In genomic region chr1:235038701-235039100, GRCh38 we compare ENCODE assay signal across 33 cellular contexts.
"Had no signal": no experiment of that assay in that cellular context is flagged by ENCODE, and none has a peak within 500 bp of the region (broad histone marks: within the 10 kb centered on the region; RNA-seq: fewer than 3 reads in every experiment).

No MANE protein-coding gene starts in this region.

- H3K27ac ChIP-seq: ascending aorta, breast epithelium, cardiac muscle cell, colonic mucosa, dorsolateral prefrontal cortex, gastrocnemius medialis, heart left ventricle had no signal

- DNase-seq: activated CD4-positive, alpha-beta memory T cell treated with anti-CD3 and anti-CD28 coated beads for 36 hours; activated CD4-positive, alpha-beta T cell treated with anti-CD3 and anti-CD28 coated beads for 36 hours; activated CD4-positive, alpha-beta T cell treated with anti-CD3 and anti-CD28 coated beads, Interleukin-2, amount 10 ng/mL, durations not matched to agents 24 days and 14 days; activated CD4-positive, CD25-positive, alpha-beta regulatory T cell; activated CD4-positive, CD25-positive, alpha-beta regulatory T cell treated with anti-CD3 and anti-CD28 coated beads, Interleukin-2, amount 50 U/mL, for 72 hours; activated CD8-positive, alpha-beta memory T cell treated with anti-CD3 and anti-CD28 coated beads, Interleukin-2, amount 10 ng/mL, durations not matched to agents 7 days and 5 days; activated CD8-positive, alpha-beta memory T cell treated with anti-CD3 and anti-CD28 coated beads, Interleukin-2, amount 50 U/mL, for 4 hours; activated CD8-positive, alpha-beta T cell treated with anti-CD3 and anti-CD28 coated beads, Interleukin-2, amount 10 ng/mL, durations not matched to agents 7 days and 5 days; activated gamma-delta T cell; activated naive CD4-positive, alpha-beta T cell; activated naive CD4-positive, alpha-beta T cell treated with anti-CD3 and anti-CD28 coated beads, Interleukin-2, amount 10 ng/mL, durations not matched to agents 7 days and 5 days; activated naive CD8-positive, alpha-beta T cell treated with anti-CD3 and anti-CD28 coated beads, Interleukin-2, amount 10 ng/mL, durations not matched to agents 7 days and 5 days; activated T-cell treated with anti-CD3 and anti-CD28 coated beads, Interleukin-2, amount 50 U/mL, for 1 hour; activated T-cell treated with anti-CD3 and anti-CD28 coated beads, Interleukin-2, amount 50 U/mL, for 48 hours; central memory CD4-positive, alpha-beta T cell; cerebellar nuclear complex; colonic mucosa; dorsolateral prefrontal cortex; effector memory CD4-positive, alpha-beta T cell; foreskin fibroblast; gastrocnemius medialis; glutamatergic neuron; heart left ventricle; T-helper 17 cell; T1000 had no signal

- H3K4me3 ChIP-seq: ascending aorta, breast epithelium, cardiac muscle cell, colonic mucosa, dorsolateral prefrontal cortex, gastrocnemius medialis, heart left ventricle had no signal

- ATAC-seq: activated CD4-positive, alpha-beta T cell treated with anti-CD3 and anti-CD28 coated beads for 36 hours; activated CD8-positive, alpha-beta memory T cell treated with anti-CD3 and anti-CD28 coated beads, Interleukin-2, amount 10 ng/mL, durations not matched to agents 7 days and 5 days; activated CD8-positive, alpha-beta T cell treated with anti-CD3 and anti-CD28 coated beads, Interleukin-2, amount 10 ng/mL, durations not matched to agents 7 days and 5 days; activated naive CD4-positive, alpha-beta T cell treated with anti-CD3 and anti-CD28 coated beads, Interleukin-2, amount 50 U/mL, for 72 hours; esophagus mucosa; gastrocnemius medialis; heart left ventricle; T-helper 17 cell had no signal

- H3K27ac Mint-ChIP-seq: activated CD4-positive, alpha-beta memory T cell treated with anti-CD3 and anti-CD28 coated beads for 36 hours; activated CD4-positive, alpha-beta T cell treated with anti-CD3 and anti-CD28 coated beads for 36 hours; activated CD8-positive, alpha-beta memory T cell treated with anti-CD3 and anti-CD28 coated beads, Interleukin-2, amount 10 ng/mL, durations not matched to agents 7 days and 5 days; activated CD8-positive, alpha-beta T cell treated with anti-CD3 and anti-CD28 coated beads, Interleukin-2, amount 10 ng/mL, durations not matched to agents 7 days and 5 days; activated naive CD4-positive, alpha-beta T cell treated with anti-CD3 and anti-CD28 coated beads, Interleukin-2, amount 10 ng/mL, durations not matched to agents 7 days and 5 days; activated naive CD4-positive, alpha-beta T cell treated with anti-CD3 and anti-CD28 coated beads, Interleukin-2, amount 50 U/mL, for 72 hours; activated naive CD8-positive, alpha-beta T cell treated with anti-CD3 and anti-CD28 coated beads, Interleukin-2, amount 10 ng/mL, durations not matched to agents 7 days and 5 days; brain; endodermal cell; T-helper 17 cell; T-helper 2 cell treated with Interferon-gamma antibody and Interleukin-4, amounts not matched to agents 5 μg/mL and 100 μg/mL, for 36 hours had no signal

- H3K27me3 ChIP-seq: ascending aorta, breast epithelium, cardiac muscle cell, colonic mucosa, dorsolateral prefrontal cortex, gastrocnemius medialis, heart left ventricle had no signal

- H3K4me1 Mint-ChIP-seq: brain, endodermal cell had no signal

- H3K27me3 Mint-ChIP-seq: activated CD4-positive, alpha-beta memory T cell treated with anti-CD3 and anti-CD28 coated beads for 36 hours; activated CD4-positive, alpha-beta T cell treated with anti-CD3 and anti-CD28 coated beads for 36 hours; activated CD4-positive, alpha-beta T cell treated with anti-CD3 and anti-CD28 coated beads, Interleukin-2, amount 10 ng/mL, durations not matched to agents 24 days and 14 days; activated CD8-positive, alpha-beta memory T cell treated with anti-CD3 and anti-CD28 coated beads, Interleukin-2, amount 10 ng/mL, durations not matched to agents 7 days and 5 days; activated naive CD4-positive, alpha-beta T cell treated with anti-CD3 and anti-CD28 coated beads, Interleukin-2, amount 10 ng/mL, durations not matched to agents 7 days and 5 days; activated naive CD8-positive, alpha-beta T cell treated with anti-CD3 and anti-CD28 coated beads, Interleukin-2, amount 10 ng/mL, durations not matched to agents 7 days and 5 days; brain; T-helper 17 cell had no signal

- H3K4me3 Mint-ChIP-seq: activated CD4-positive, alpha-beta memory T cell treated with anti-CD3 and anti-CD28 coated beads for 36 hours; activated CD4-positive, alpha-beta T cell treated with anti-CD3 and anti-CD28 coated beads for 36 hours; activated CD4-positive, alpha-beta T cell treated with anti-CD3 and anti-CD28 coated beads, Interleukin-2, amount 10 ng/mL, durations not matched to agents 24 days and 14 days; activated CD8-positive, alpha-beta memory T cell treated with anti-CD3 and anti-CD28 coated beads, Interleukin-2, amount 10 ng/mL, durations not matched to agents 7 days and 5 days; activated CD8-positive, alpha-beta T cell treated with anti-CD3 and anti-CD28 coated beads, Interleukin-2, amount 10 ng/mL, durations not matched to agents 7 days and 5 days; activated naive CD4-positive, alpha-beta T cell treated with anti-CD3 and anti-CD28 coated beads, Interleukin-2, amount 10 ng/mL, durations not matched to agents 7 days and 5 days; activated naive CD8-positive, alpha-beta T cell treated with anti-CD3 and anti-CD28 coated beads, Interleukin-2, amount 10 ng/mL, durations not matched to agents 7 days and 5 days; brain; endodermal cell; T-helper 17 cell; T-helper 2 cell treated with Interferon-gamma antibody and Interleukin-4, amounts not matched to agents 5 μg/mL and 100 μg/mL, for 36 hours had no signal
